ENCODE assay signal across 18 cellular contexts in the genomic region with DNA sequence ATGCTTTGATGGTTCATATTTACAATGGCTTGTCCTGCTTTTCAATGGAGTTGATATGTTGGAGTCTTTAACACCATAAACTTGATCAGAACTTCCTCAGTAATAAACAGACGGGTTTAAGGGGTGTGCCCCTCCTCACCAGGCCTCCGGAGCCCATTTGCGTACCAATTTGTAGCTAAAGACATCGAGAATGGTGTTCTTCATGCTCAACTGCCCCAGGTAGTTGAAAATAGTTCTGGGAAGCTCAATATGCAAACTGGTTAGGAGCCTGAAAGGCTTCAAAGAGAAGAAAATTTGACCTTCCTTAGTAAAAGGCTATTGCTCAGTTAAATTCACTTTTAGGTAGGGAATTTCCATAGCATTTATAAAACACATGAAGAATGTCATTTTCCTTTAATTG.
"Had no signal": no experiment of that assay in that cellular context is flagged by ENCODE, and none has a peak within 500 bp of the region (broad histone marks: within the 10 kb centered on the region; RNA-seq: fewer than 3 reads in every experiment).

No MANE protein-coding gene starts in this region.

- DNase-seq: activated CD4-positive, alpha-beta memory T cell treated with anti-CD3 and anti-CD28 coated beads for 36 hours; activated gamma-delta T cell treated with Interleukin-2 at 50 U/mL for 16 hours; activated naive CD8-positive, alpha-beta T cell treated with anti-CD3 and anti-CD28 coated beads for 36 hours; activated T-cell treated with anti-CD3 and anti-CD28 coated beads, Interleukin-2, amount 50 U/mL, for 48 hours; brain microvascular endothelial cell; cerebellar nuclear complex; dermis blood vessel endothelial cell; islet precursor cell; left lung; mesenchymal stem cell; nephron progenitor cell; ovary; stimulated activated CD4-positive, alpha-beta T cell treated with anti-CD3 and anti-CD28 coated beads, Interleukin-4, amount 100 ng/mL, for 1 hour; stimulated activated CD8-positive, alpha-beta memory T cell treated with anti-CD3 and anti-CD28 coated beads, Interleukin-4, amount 100 ng/mL, for 48 hours; stimulated activated naive CD8-positive, alpha-beta T cell treated with anti-CD3 and anti-CD28 coated beads, Interleukin-15, Interleukin-2, amounts not matched to agents 100 U/mL and 50 U/mL, for 24 hours; T1000 had no signal

- H3K4me1 ChIP-seq: left lung, suprapubic skin had no signal

- H3K27ac Mint-ChIP-seq: activated CD4-positive, alpha-beta memory T cell treated with anti-CD3 and anti-CD28 coated beads for 36 hours; activated naive CD8-positive, alpha-beta T cell treated with anti-CD3 and anti-CD28 coated beads for 36 hours; nephron progenitor cell; type B pancreatic cell had no signal

- H3K36me3 Mint-ChIP-seq: activated CD4-positive, alpha-beta memory T cell treated with anti-CD3 and anti-CD28 coated beads for 36 hours; activated naive CD8-positive, alpha-beta T cell treated with anti-CD3 and anti-CD28 coated beads for 36 hours; type B pancreatic cell had no signal

- H3K27me3 ChIP-seq: brain microvascular endothelial cell, left lung, ovary had no signal

- H3K4me3 ChIP-seq: left lung, ovary, suprapubic skin had no signal

- H3K27ac ChIP-seq: brain microvascular endothelial cell, left lung, ovary, suprapubic skin had no signal

- H3K4me3 Mint-ChIP-seq: activated CD4-positive, alpha-beta memory T cell treated with anti-CD3 and anti-CD28 coated beads for 36 hours; activated naive CD8-positive, alpha-beta T cell treated with anti-CD3 and anti-CD28 coated beads for 36 hours; nephron progenitor cell; type B pancreatic cell had no signal

- H3K4me1 Mint-ChIP-seq: activated naive CD8-positive, alpha-beta T cell treated with anti-CD3 and anti-CD28 coated beads for 36 hours; nephron progenitor cell had no signal

- H3K36me3 ChIP-seq: brain microvascular endothelial cell, left lung, ovary, suprapubic skin had no signal

- H3K9me3 Mint-ChIP-seq: activated CD4-positive, alpha-beta memory T cell treated with anti-CD3 and anti-CD28 coated beads for 36 hours; activated naive CD8-positive, alpha-beta T cell treated with anti-CD3 and anti-CD28 coated beads for 36 hours; nephron progenitor cell had no signal

- H3K9me3 ChIP-seq: left lung, ovary, suprapubic skin had no signal

- H3K27me3 Mint-ChIP-seq: activated CD4-positive, alpha-beta memory T cell treated with anti-CD3 and anti-CD28 coated beads for 36 hours had no signal

- ATAC-seq: left lung; stimulated activated naive CD8-positive, alpha-beta T cell treated with anti-CD3 and anti-CD28 coated beads, Interleukin-15, Interleukin-2, amounts not matched to agents 100 U/mL and 50 U/mL, for 24 hours had no signal
